1 cellular context compared by ENCODE assay signal in the genomic region with DNA sequence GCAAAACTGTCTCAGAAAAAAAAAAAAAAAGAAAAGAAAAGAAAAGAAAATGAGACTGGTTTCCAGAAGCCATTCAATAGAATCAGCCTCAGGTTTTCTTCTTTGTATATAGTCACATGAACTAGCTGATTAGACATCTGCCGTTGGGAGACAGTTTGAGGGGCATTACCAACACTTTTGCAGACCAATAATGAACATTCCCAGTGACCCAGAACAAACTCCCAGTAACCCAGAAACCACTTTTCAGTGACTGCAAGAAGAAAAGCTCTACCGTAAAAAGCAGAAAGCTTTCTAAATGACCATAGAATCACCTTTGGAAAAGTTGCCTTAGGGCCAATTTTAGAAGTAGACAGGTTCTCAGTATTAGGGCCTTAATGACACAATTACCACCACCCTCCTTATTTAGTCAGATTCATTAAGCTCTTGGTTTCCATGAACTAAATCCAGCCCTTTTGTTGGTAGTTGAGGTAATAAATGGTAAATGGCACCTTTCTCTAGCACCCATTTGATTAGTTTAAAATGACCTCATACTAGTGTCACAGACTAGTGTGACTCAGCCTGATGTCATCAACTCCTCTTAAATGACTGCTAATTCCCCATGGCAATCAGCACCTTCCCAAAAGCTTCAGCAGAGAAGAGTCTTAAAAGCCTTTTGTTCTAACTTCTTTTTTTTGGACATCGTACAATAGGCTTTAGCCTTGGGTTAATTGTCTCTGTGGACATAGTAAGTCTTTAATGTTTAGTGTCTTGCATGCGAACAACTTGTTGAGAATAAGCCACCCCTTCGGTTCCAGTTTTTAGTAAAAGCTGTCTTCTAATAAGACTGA.
TF ChIP-seq lines count a peak whose summit lies in the region.

No MANE protein-coding gene starts in this region.

TF ChIP-seq in HEK293, 187 proteins besides CTCF, POLR2A, EP300 and RAD21 (continued from another document and continues in another):
- TF ChIP-seq ZBTB8A (tag by site-specific recombination; IDR thresholded peaks at IDR 0.05), result no peak
- TF ChIP-seq ZNF221 (tag by site-specific recombination; IDR thresholded peaks at IDR 0.05; ENCODE audit: borderline replicate concordance), result no peak
- no peak for TF ChIP-seq ZNF514 (tag by site-specific recombination; IDR thresholded peaks at IDR 0.05)
- no peak for TF ChIP-seq ZNF561 (tag by site-specific recombination; IDR thresholded peaks at IDR 0.05; ENCODE audit: borderline replicate concordance)
- TF ChIP-seq ZBTB17 (tag by site-specific recombination; IDR thresholded peaks at IDR 0.05), result no peak; the same call in 1 of the 2 replicates
- TF ChIP-seq, protein P1, sequence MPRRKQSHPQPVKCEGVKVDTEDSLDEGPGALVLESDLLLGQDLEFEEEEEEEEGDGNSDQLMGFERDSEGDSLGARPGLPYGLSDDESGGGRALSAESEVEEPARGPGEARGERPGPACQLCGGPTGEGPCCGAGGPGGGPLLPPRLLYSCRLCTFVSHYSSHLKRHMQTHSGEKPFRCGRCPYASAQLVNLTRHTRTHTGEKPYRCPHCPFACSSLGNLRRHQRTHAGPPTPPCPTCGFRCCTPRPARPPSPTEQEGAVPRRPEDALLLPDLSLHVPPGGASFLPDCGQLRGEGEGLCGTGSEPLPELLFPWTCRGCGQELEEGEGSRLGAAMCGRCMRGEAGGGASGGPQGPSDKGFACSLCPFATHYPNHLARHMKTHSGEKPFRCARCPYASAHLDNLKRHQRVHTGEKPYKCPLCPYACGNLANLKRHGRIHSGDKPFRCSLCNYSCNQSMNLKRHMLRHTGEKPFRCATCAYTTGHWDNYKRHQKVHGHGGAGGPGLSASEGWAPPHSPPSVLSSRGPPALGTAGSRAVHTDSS (tag by site-specific recombination; IDR thresholded peaks at IDR 0.05), result no peak
- TF ChIP-seq ZNF10 (tag by site-specific recombination; IDR thresholded peaks at IDR 0.05), result peak; percentile 71; the same call in 1 of the 2 replicates
- TF ChIP-seq FEZF1 (tag by site-specific recombination; IDR thresholded peaks at IDR 0.05), result peak; percentile 73
- no peak for TF ChIP-seq ZNF302 (tag by site-specific recombination; IDR thresholded peaks at IDR 0.05; ENCODE audit: low read depth)
- peak; percentile 88 for TF ChIP-seq KLF8 (tag by site-specific recombination; IDR thresholded peaks at IDR 0.05)
- TF ChIP-seq KLF9 (tag by site-specific recombination; IDR thresholded peaks at IDR 0.05; ENCODE audit: low read depth), result peak; percentile 14; the same call in 1 of the 2 replicates
- no peak for TF ChIP-seq GLIS1 (tag by site-specific recombination; IDR thresholded peaks at IDR 0.05)
- no peak for TF ChIP-seq ZNF677 (tag by site-specific recombination; IDR thresholded peaks at IDR 0.05)
- TF ChIP-seq ZNF23 (tag by site-specific recombination; IDR thresholded peaks at IDR 0.05; ENCODE audit: borderline replicate concordance), result no peak
- TF ChIP-seq ZNF777 (tag by site-specific recombination; IDR thresholded peaks at IDR 0.05; ENCODE audit: borderline replicate concordance), result no peak
- TF ChIP-seq, protein P2, sequence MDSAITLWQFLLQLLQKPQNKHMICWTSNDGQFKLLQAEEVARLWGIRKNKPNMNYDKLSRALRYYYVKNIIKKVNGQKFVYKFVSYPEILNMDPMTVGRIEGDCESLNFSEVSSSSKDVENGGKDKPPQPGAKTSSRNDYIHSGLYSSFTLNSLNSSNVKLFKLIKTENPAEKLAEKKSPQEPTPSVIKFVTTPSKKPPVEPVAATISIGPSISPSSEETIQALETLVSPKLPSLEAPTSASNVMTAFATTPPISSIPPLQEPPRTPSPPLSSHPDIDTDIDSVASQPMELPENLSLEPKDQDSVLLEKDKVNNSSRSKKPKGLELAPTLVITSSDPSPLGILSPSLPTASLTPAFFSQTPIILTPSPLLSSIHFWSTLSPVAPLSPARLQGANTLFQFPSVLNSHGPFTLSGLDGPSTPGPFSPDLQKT (IDR thresholded peaks at IDR 0.05; ENCODE audit: borderline replicate concordance, low read depth, low read length), result no peak
- no peak for TF ChIP-seq ZNF311 (tag by site-specific recombination; IDR thresholded peaks at IDR 0.05; ENCODE audit: borderline replicate concordance)
- no peak for TF ChIP-seq ZNF571 (tag by site-specific recombination; IDR thresholded peaks at IDR 0.05)
- peak; percentile 40; the same call in 1 of the 2 replicates for TF ChIP-seq ZNF280D (tag by site-specific recombination; IDR thresholded peaks at IDR 0.05)
- no peak for TF ChIP-seq PBX3 (CRISPR knock-in tag; IDR thresholded peaks at IDR 0.05)
- TF ChIP-seq, protein P3, sequence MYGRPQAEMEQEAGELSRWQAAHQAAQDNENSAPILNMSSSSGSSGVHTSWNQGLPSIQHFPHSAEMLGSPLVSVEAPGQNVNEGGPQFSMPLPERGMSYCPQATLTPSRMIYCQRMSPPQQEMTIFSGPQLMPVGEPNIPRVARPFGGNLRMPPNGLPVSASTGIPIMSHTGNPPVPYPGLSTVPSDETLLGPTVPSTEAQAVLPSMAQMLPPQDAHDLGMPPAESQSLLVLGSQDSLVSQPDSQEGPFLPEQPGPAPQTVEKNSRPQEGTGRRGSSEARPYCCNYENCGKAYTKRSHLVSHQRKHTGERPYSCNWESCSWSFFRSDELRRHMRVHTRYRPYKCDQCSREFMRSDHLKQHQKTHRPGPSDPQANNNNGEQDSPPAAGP (tag by site-specific recombination; IDR thresholded peaks at IDR 0.05), result peak; percentile 97
- TF ChIP-seq ZNF202 (tag by site-specific recombination; IDR thresholded peaks at IDR 0.05; ENCODE audit: borderline replicate concordance), result no peak
- peak; percentile 65; the same call in 1 of the 2 replicates for TF ChIP-seq ZNF76 (tag by site-specific recombination; IDR thresholded peaks at IDR 0.05; ENCODE audit: borderline replicate concordance, low read depth)
- TF ChIP-seq ZNF391 (tag by site-specific recombination; IDR thresholded peaks at IDR 0.05; ENCODE audit: borderline replicate concordance, low read depth), result peak; percentile 92
- no peak for TF ChIP-seq ZNF274 (IDR thresholded peaks at IDR 0.05; ENCODE audit: low read length)
- TF ChIP-seq ZNF274 (tag by site-specific recombination; IDR thresholded peaks at IDR 0.05; ENCODE audit: borderline replicate concordance), result no peak
- TF ChIP-seq ZNF354C (tag by site-specific recombination; IDR thresholded peaks at IDR 0.05; ENCODE audit: borderline replicate concordance, low read depth), result no peak
- TF ChIP-seq, protein P4, sequence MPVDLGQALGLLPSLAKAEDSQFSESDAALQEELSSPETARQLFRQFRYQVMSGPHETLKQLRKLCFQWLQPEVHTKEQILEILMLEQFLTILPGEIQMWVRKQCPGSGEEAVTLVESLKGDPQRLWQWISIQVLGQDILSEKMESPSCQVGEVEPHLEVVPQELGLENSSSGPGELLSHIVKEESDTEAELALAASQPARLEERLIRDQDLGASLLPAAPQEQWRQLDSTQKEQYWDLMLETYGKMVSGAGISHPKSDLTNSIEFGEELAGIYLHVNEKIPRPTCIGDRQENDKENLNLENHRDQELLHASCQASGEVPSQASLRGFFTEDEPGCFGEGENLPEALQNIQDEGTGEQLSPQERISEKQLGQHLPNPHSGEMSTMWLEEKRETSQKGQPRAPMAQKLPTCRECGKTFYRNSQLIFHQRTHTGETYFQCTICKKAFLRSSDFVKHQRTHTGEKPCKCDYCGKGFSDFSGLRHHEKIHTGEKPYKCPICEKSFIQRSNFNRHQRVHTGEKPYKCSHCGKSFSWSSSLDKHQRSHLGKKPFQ (tag by site-specific recombination; IDR thresholded peaks at IDR 0.05), result no peak
- TF ChIP-seq, protein P5, sequence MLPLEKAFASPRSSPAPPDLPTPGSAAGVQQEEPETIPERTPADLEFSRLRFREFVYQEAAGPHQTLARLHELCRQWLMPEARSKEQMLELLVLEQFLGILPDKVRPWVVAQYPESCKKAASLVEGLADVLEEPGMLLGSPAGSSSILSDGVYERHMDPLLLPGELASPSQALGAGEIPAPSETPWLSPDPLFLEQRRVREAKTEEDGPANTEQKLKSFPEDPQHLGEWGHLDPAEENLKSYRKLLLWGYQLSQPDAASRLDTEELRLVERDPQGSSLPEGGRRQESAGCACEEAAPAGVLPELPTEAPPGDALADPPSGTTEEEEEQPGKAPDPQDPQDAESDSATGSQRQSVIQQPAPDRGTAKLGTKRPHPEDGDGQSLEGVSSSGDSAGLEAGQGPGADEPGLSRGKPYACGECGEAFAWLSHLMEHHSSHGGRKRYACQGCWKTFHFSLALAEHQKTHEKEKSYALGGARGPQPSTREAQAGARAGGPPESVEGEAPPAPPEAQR (tag by site-specific recombination; IDR thresholded peaks at IDR 0.05), result no peak
- TF ChIP-seq, protein P6, sequence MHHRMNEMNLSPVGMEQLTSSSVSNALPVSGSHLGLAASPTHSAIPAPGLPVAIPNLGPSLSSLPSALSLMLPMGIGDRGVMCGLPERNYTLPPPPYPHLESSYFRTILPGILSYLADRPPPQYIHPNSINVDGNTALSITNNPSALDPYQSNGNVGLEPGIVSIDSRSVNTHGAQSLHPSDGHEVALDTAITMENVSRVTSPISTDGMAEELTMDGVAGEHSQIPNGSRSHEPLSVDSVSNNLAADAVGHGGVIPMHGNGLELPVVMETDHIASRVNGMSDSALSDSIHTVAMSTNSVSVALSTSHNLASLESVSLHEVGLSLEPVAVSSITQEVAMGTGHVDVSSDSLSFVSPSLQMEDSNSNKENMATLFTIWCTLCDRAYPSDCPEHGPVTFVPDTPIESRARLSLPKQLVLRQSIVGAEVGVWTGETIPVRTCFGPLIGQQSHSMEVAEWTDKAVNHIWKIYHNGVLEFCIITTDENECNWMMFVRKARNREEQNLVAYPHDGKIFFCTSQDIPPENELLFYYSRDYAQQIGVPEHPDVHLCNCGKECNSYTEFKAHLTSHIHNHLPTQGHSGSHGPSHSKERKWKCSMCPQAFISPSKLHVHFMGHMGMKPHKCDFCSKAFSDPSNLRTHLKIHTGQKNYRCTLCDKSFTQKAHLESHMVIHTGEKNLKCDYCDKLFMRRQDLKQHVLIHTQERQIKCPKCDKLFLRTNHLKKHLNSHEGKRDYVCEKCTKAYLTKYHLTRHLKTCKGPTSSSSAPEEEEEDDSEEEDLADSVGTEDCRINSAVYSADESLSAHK (tag by site-specific recombination; IDR thresholded peaks at IDR 0.05), result peak; percentile 29; the same call in 1 of the 2 replicates
- no peak for TF ChIP-seq YY1 (tag by site-specific recombination; IDR thresholded peaks at IDR 0.05)
- no peak for TF ChIP-seq GLI4 (tag by site-specific recombination; IDR thresholded peaks at IDR 0.05)
- TF ChIP-seq ZNF174 (tag by site-specific recombination; IDR thresholded peaks at IDR 0.05), result no peak
- TF ChIP-seq ZNF501 (tag by site-specific recombination; IDR thresholded peaks at IDR 0.05), result peak; percentile 76; the same call in 1 of the 2 replicates
- TF ChIP-seq ZNF114 (tag by site-specific recombination; IDR thresholded peaks at IDR 0.05), result no peak
- TF ChIP-seq, protein P7, sequence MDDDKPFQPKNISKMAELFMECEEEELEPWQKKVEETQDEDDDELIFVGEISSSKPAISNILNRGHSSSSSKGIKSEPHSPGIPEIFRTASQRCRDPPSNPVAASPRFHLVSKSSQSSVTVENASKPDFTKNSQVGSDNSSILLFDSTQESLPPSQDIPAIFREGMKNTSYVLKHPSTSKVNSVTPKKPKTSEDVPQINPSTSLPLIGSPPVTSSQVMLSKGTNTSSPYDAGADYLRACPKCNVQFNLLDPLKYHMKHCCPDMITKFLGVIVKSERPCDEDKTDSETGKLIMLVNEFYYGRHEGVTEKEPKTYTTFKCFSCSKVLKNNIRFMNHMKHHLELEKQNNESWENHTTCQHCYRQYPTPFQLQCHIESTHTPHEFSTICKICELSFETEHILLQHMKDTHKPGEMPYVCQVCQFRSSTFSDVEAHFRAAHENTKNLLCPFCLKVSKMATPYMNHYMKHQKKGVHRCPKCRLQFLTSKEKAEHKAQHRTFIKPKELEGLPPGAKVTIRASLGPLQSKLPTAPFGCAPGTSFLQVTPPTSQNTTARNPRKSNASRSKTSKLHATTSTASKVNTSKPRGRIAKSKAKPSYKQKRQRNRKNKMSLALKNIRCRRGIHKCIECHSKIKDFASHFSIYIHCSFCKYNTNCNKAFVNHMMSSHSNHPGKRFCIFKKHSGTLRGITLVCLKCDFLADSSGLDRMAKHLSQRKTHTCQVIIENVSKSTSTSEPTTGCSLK (tag by site-specific recombination; IDR thresholded peaks at IDR 0.05), result no peak
- TF ChIP-seq ZNF138 (tag by site-specific recombination; IDR thresholded peaks at IDR 0.05; ENCODE audit: borderline replicate concordance), result no peak
- TF ChIP-seq ZNF707 (tag by site-specific recombination; IDR thresholded peaks at IDR 0.05), result no peak
- no peak for TF ChIP-seq ZNF530 (tag by site-specific recombination; IDR thresholded peaks at IDR 0.05; ENCODE audit: low read depth)
- TF ChIP-seq TCF7L2 (IDR thresholded peaks at IDR 0.05; ENCODE audit: borderline replicate concordance, low read depth, low read length), result no peak
- no peak for TF ChIP-seq ZNF416 (tag by site-specific recombination; IDR thresholded peaks at IDR 0.05)
